In genomic region chr18:2908166-2908945, GRCh38 we compare ENCODE assay signal across 12 cellular contexts.
DNase-seq lines count a peak whose midpoint lies in the region; ATAC-seq and TF ChIP-seq lines count a peak whose summit lies in the region.
"Had no signal": no experiment of that assay in that cellular context is flagged by ENCODE, and none has a peak within 500 bp of the region (broad histone marks: within the 10 kb centered on the region; RNA-seq: fewer than 3 reads in every experiment).

No MANE protein-coding gene starts in this region.

- CTCF ChIA-PET in CD4-positive, alpha-beta T cell (lab: Charles Lee), result no interaction called here
- CTCF ChIA-PET in Calu3 (lab: Charles Lee), result no interaction called here

- no peaks in the 10 kb centered on the region for H3K9me3 ChIP-seq in CD4-positive, alpha-beta T cell (ENCODE audit: control insufficient read depth, low read length)
- H3K9me3 ChIP-seq: left lung, upper lobe of right lung had no signal

- H3K4me3 Mint-ChIP-seq in CD4-positive, alpha-beta T cell, result peak overlapping the region; percentile 81
- H3K4me3 Mint-ChIP-seq in Calu3 (ENCODE audit: low read depth, unreplicated experiment), result peak overlapping the region; percentile 11
- peak overlapping the region; percentile 83 for H3K4me3 Mint-ChIP-seq in activated T-helper 17 cell treated with anti-CD3 and anti-CD28 coated beads, Interleukin-2, amount 50 U/mL, for 72 hours
- H3K4me3 Mint-ChIP-seq in naive thymus-derived CD8-positive, alpha-beta T cell, result peak overlapping the region; percentile 24 to 90 (median 60)

- peaks cover 26% of the 10 kb centered on the region for H3K36me3 Mint-ChIP-seq in CD4-positive, alpha-beta T cell (ENCODE audit: low read depth)
- H3K36me3 Mint-ChIP-seq in Calu3 (ENCODE audit: insufficient read depth, unreplicated experiment), result peaks cover 21% of the 10 kb centered on the region
- peaks cover 54% of the 10 kb centered on the region for H3K36me3 Mint-ChIP-seq in activated T-helper 17 cell treated with anti-CD3 and anti-CD28 coated beads, Interleukin-2, amount 50 U/mL, for 72 hours (ENCODE audit: low read depth)
- peaks cover 0 to 17% (median 0%) of the 10 kb centered on the region in 3 donors for H3K36me3 Mint-ChIP-seq in naive thymus-derived CD8-positive, alpha-beta T cell

- intact Hi-C loops in CD4-positive, alpha-beta T cell (cut with DNase I, micrococcal nuclease), result loop anchor here in 1 of 2 experiments (5.0 kb wide), 1 partner anchor 101 kb away; no protein-coding TSS in a partner anchor
- intact Hi-C loops in Calu3 (cut with micrococcal nuclease; ENCODE audit: unreplicated experiment), result no loop called here

- H3K27me3 ChIP-seq in CD4-positive, alpha-beta T cell (ENCODE audit: control insufficient read depth, insufficient read depth, low read length), result no peaks in the 10 kb centered on the region
- H3K27me3 ChIP-seq: left lung, upper lobe of right lung had no signal

- H3K27ac ChIP-seq in CD4-positive, alpha-beta T cell (ENCODE audit: low read depth, low read length), result peak overlapping the region; percentile 31
- H3K27ac ChIP-seq: upper lobe of right lung had no signal

- peak overlapping the region; percentile 78 for H3K27ac Mint-ChIP-seq in CD4-positive, alpha-beta T cell
- no peak overlapping the region for H3K27ac Mint-ChIP-seq in Calu3 (ENCODE audit: unreplicated experiment)
- peak overlapping the region; percentile 8 for H3K27ac Mint-ChIP-seq in activated T-helper 17 cell treated with anti-CD3 and anti-CD28 coated beads, Interleukin-2, amount 50 U/mL, for 72 hours
- peak overlapping the region; percentile 22 to 90 (median 77) for H3K27ac Mint-ChIP-seq in naive thymus-derived CD8-positive, alpha-beta T cell

- no peak for TF ChIP-seq CTCF in CD4-positive, alpha-beta T cell (IDR thresholded peaks at IDR 0.05)
- no peak for TF ChIP-seq CTCF in Calu3 (IDR thresholded peaks at IDR 0.05; ENCODE audit: unreplicated experiment)

- H3K9me3 Mint-ChIP-seq in CD4-positive, alpha-beta T cell, result no peaks in the 10 kb centered on the region
- H3K9me3 Mint-ChIP-seq in Calu3 (ENCODE audit: low read depth, unreplicated experiment), result no peaks in the 10 kb centered on the region
- H3K9me3 Mint-ChIP-seq in activated T-helper 17 cell treated with anti-CD3 and anti-CD28 coated beads, Interleukin-2, amount 50 U/mL, for 72 hours, result no peaks in the 10 kb centered on the region
- no peaks in the 10 kb centered on the region for H3K9me3 Mint-ChIP-seq in naive thymus-derived CD8-positive, alpha-beta T cell
- H3K9me3 Mint-ChIP-seq: CD14-positive monocyte had no signal

- POLR2A ChIA-PET in CD4-positive, alpha-beta T cell (lab: Charles Lee), result interaction anchor here (0.7 to 1.8 kb wide), 3 partner anchors 18 to 154 kb away, joined by 3 to 5 read pairs (median 3); no protein-coding TSS in a partner anchor
- POLR2A ChIA-PET in naive thymus-derived CD8-positive, alpha-beta T cell (lab: Charles Lee), result interaction anchor here (1.0 to 2.0 kb wide), 2 partner anchors 25 to 339 kb away, joined by 3 to 7 read pairs; partner anchors contain the start of gene MYL12A

- BruUV-seq in Calu3 (replicated peaks; lab: Mats Ljungman, UMichigan), result TSS peak; percentile 5

- DNase-seq in CD4-positive, alpha-beta T cell, result no peak
- no peak for DNase-seq in Calu3
- DNase-seq in naive thymus-derived CD8-positive, alpha-beta T cell, result no peak
- no peak for DNase-seq in stimulated activated naive CD4-positive, alpha-beta T cell (lab: John Stamatoyannopoulos, UW)
- DNase-seq: effector CD8-positive, alpha-beta T cell; upper lobe of right lung had no signal

- ATAC-seq in CD4-positive, alpha-beta T cell (ENCODE audit: poor library complexity), result no peak
- ATAC-seq in activated T-helper 17 cell treated with anti-CD3 and anti-CD28 coated beads, Interleukin-2, amount 50 U/mL, for 72 hours (replicated peaks), result no peak
- no peak for ATAC-seq in naive thymus-derived CD8-positive, alpha-beta T cell
- ATAC-seq in HG03354 (IDR thresholded peaks at IDR 0.05; ENCODE audit: poor library complexity, severe bottlenecking, unreplicated experiment) (no peak), HG02571 (IDR thresholded peaks at IDR 0.05; ENCODE audit: unreplicated experiment) (no peak), HG02938 (IDR thresholded peaks at IDR 0.05; ENCODE audit: unreplicated experiment) (no peak)

- H3K4me1 Mint-ChIP-seq in CD4-positive, alpha-beta T cell (ENCODE audit: low read depth), result peaks cover 19% of the 10 kb centered on the region
- no peaks in the 10 kb centered on the region for H3K4me1 Mint-ChIP-seq in Calu3 (ENCODE audit: low read depth, unreplicated experiment)
- H3K4me1 Mint-ChIP-seq in activated T-helper 17 cell treated with anti-CD3 and anti-CD28 coated beads, Interleukin-2, amount 50 U/mL, for 72 hours, result peaks cover 9% of the 10 kb centered on the region
- H3K4me1 Mint-ChIP-seq in naive thymus-derived CD8-positive, alpha-beta T cell, result peaks cover 10 to 18% (median 13%) of the 10 kb centered on the region in 4 donors

- H3K27me3 Mint-ChIP-seq in CD4-positive, alpha-beta T cell, result no peaks in the 10 kb centered on the region
- H3K27me3 Mint-ChIP-seq in Calu3 (ENCODE audit: unreplicated experiment), result no peaks in the 10 kb centered on the region
- no peaks in the 10 kb centered on the region for H3K27me3 Mint-ChIP-seq in activated T-helper 17 cell treated with anti-CD3 and anti-CD28 coated beads, Interleukin-2, amount 50 U/mL, for 72 hours
- no peaks in the 10 kb centered on the region for H3K27me3 Mint-ChIP-seq in naive thymus-derived CD8-positive, alpha-beta T cell

Comparison
In these comparisons a context has a peak if more than half of its experiments do, and no peak if none do; other contexts are left out.
1. H3K4me3 Mint-ChIP-seq: peak in every context shown above with its lines; median percentile 83 in activated T-helper 17 cell treated with anti-CD3 and anti-CD28 coated beads, Interleukin-2, amount 50 U/mL, for 72 hours; 81 in CD4-positive, alpha-beta T cell; 60 in naive thymus-derived CD8-positive, alpha-beta T cell; 11 in Calu3.